ENCODE assay signal across 9 cellular contexts in genomic region chr15:90190606-90191343, GRCh38. TPM values are rescaled to one million over a fixed set of nuclear protein-coding genes. Genes with fewer than 3 reads are reported as not detected.
A peak's percentile ranks its signal among the peaks of the same experiment; 100 is the strongest.
DNase-seq lines count a peak whose midpoint lies in the region; ATAC-seq, FAIRE-seq and TF ChIP-seq lines count a peak whose summit lies in the region.
"Had no signal": no experiment of that assay in that cellular context is flagged by ENCODE, and none has a peak within 500 bp of the region (broad histone marks: within the 10 kb centered on the region; RNA-seq: fewer than 3 reads in every experiment).

No MANE protein-coding gene starts in this region.

- CTCF ChIA-PET in GM12878 (lab: Yijun Ruan, JAX) = interaction anchor here (1.0 to 4.1 kb wide), 9 partner anchors 8 to 47 kb away, joined by 3 to 22 read pairs (median 4); partner anchors contain the start of gene SEMA4B

- H3K4me2 ChIP-seq in GM12878 (ENCODE audit: control insufficient read depth, insufficient read depth) (peak overlapping the region; percentile 87), osteoblast (ENCODE audit: insufficient read depth, low read length) (no peak overlapping the region)

- no peak for TF ChIP-seq RAD21 in GM12878 (IDR thresholded peaks at IDR 0.05; ENCODE audit: insufficient read depth, low read depth, low read length)

- H3K4me1 ChIP-seq in GM12878 (ENCODE audit: control insufficient read depth, insufficient read depth, low read length) (peaks cover 41% of the 10 kb centered on the region), osteoblast (ENCODE audit: insufficient read depth, low read length) (no peaks in the 10 kb centered on the region), BE2C (peaks cover 15% of the 10 kb centered on the region)

- no peak for TF ChIP-seq EP300 in GM12878 (IDR thresholded peaks at IDR 0.05; ENCODE audit: borderline replicate concordance in 1 of 2, control insufficient read depth in 1 of 2, low read depth in 2 of 2, low read length in 2 of 2)

- H3K79me2 ChIP-seq in GM12878 (ENCODE audit: control insufficient read depth, insufficient read depth, low read length) = peaks cover 5% of the 10 kb centered on the region; the same call in 1 of the 2 replicates
- H3K79me2 ChIP-seq in osteoblast (ENCODE audit: insufficient read depth, low read length) = no peaks in the 10 kb centered on the region

- TF ChIP-seq POLR2A in GM12878 (IDR thresholded peaks at IDR 0.05; ENCODE audit: low read depth, low read length) = no peak; the same call in 1 of the 2 replicates

- peak overlapping the region; percentile 12; the same call in 1 of the 2 replicates for H3K4me3 ChIP-seq in GM12878
- H3K4me3 ChIP-seq in osteoblast (ENCODE audit: insufficient read depth, low read length) = no peak overlapping the region
- H3K4me3 ChIP-seq in BE2C (ENCODE audit: low read depth, low read length) = no peak overlapping the region

- FAIRE-seq in GM12878 (lab: Jason Lieb, UNC) = no peak

- 0% methylated on average over 10 of the region's 10 CpGs for WGBS in GM12878 (ENCODE audit: insufficient coverage, insufficient replicate concordance, low lambda C conversion rate, missing lambda C conversion rate)

- H3K36me3 ChIP-seq in GM12878 (ENCODE audit: control insufficient read depth in 2 of 2, insufficient read depth in 2 of 2, low read length in 1 of 2) (0 out of 4 replicates have a peak, but pooled peaks cover 0 to 2% of the 10 kb centered on the region in 2 experiments), osteoblast (ENCODE audit: insufficient read depth, low read length) (no peaks in the 10 kb centered on the region), BE2C (no peaks in the 10 kb centered on the region)

- ATAC-seq in GM18867 (IDR thresholded peaks at IDR 0.05; ENCODE audit: unreplicated experiment) = peak; percentile 69
- ATAC-seq in HG02885 (IDR thresholded peaks at IDR 0.05; ENCODE audit: poor library complexity, unreplicated experiment) = peak; percentile 54
- peak; percentile 65 for ATAC-seq in GM12878

- H3K27me3 ChIP-seq in GM12878 (replicated peaks in 1 of 2; ENCODE audit: control insufficient read depth in 2 of 2, insufficient read depth in 2 of 2, low read length in 1 of 2) = no peaks in the 10 kb centered on the region
- no peaks in the 10 kb centered on the region for H3K27me3 ChIP-seq in osteoblast (ENCODE audit: insufficient read depth, low read length)
- H3K27me3 ChIP-seq in BE2C = no peaks in the 10 kb centered on the region

- RAD21 ChIA-PET in GM12878 (lab: Charles Lee; ENCODE audit: unreplicated experiment) = interaction anchor here (0.9 to 3.3 kb wide), 12 partner anchors 11 to 197 kb away, joined by 3 to 43 read pairs (median 10); partner anchors contain the start of genes CIB1, GDPGP1, IQGAP1 and SEMA4B

- H4K20me1 ChIP-seq in GM12878 (ENCODE audit: control insufficient read depth, insufficient read depth) (no peaks in the 10 kb centered on the region), osteoblast (ENCODE audit: insufficient read depth, low read length) (no peaks in the 10 kb centered on the region)

- H2AFZ ChIP-seq in GM12878 (ENCODE audit: control insufficient read depth, low read depth, low read length) (no peak overlapping the region; the same call in 1 of the 2 replicates), osteoblast (ENCODE audit: low read length) (no peak overlapping the region)

- intact Hi-C loops in GM12878 (cut with micrococcal nuclease; ENCODE audit: unreplicated experiment) (loop anchor here (5.0 kb wide), 1 partner anchor 42 kb away; the partner anchor contains the start of genes CIB1 and GDPGP1), posterior vena cava (cut with DNase I) (no loop called here)

- no TSS peak for BruUV-seq in GM12878 (replicated peaks; lab: Mats Ljungman, UMichigan)

- TF ChIP-seq CTCF in GM12878 (IDR thresholded peaks at IDR 0.05 in 2 of 3, conservative IDR thresholded peaks at IDR 0.05 in 1 of 3; ENCODE audit: control insufficient read depth in 2 of 3, extremely low read depth in 1 of 3, insufficient read depth in 1 of 3, low read depth in 3 of 3, low read length in 3 of 3) (no peak), osteoblast (IDR thresholded peaks at IDR 0.05; ENCODE audit: extremely low read depth, low read depth, low read length) (no peak), BE2C (IDR thresholded peaks at IDR 0.05; ENCODE audit: low read depth, low read length) (no peak)

- H3K9ac ChIP-seq in GM12878 (ENCODE audit: control insufficient read depth, insufficient read depth, low read length) = no peak overlapping the region

- in situ Hi-C loops in GM12878 (cut with MboI) = no loop called here

- SMC1A ChIA-PET in GM12878 (lab: Charles Lee; ENCODE audit: uncharacterized antibody, unreplicated experiment) = interaction anchor here (0.7 to 5.3 kb wide), 9 partner anchors 10 to 42 kb away, joined by 3 to 47 read pairs (median 13); partner anchors contain the start of genes CIB1, GDPGP1 and SEMA4B

- H3K9me3 ChIP-seq in GM12878 (replicated peaks; ENCODE audit: control insufficient read depth, insufficient read depth, low read length) = no peaks in the 10 kb centered on the region
- no peaks in the 10 kb centered on the region for H3K9me3 ChIP-seq in osteoblast (ENCODE audit: low read depth, low read length)
- H3K9me3 ChIP-seq in BE2C = no peaks in the 10 kb centered on the region

- POLR2A ChIA-PET in GM12878 (lab: Charles Lee) = interaction anchor here (1.0 to 6.0 kb wide), 7 partner anchors 12 to 42 kb away, joined by 4 to 101 read pairs (median 7); partner anchors contain the start of genes CIB1, GDPGP1 and SEMA4B

- no peak for DNase-seq in GM12878 (ENCODE audit: low read depth, low spot score)
- peak; percentile 26 for DNase-seq in osteoblast (ENCODE audit: insufficient read length, low spot score, missing footprints)
- no peak for DNase-seq in BE2C
- no peak for DNase-seq in KG1 (lab: John Stamatoyannopoulos, UW)
- no peak for DNase-seq in UCSD-AML1 (lab: John Stamatoyannopoulos, UW; ENCODE audit: unreplicated experiment)
- no peak for DNase-seq in posterior vena cava (ENCODE audit: low spot score)

- H3K27ac ChIP-seq in GM12878 (ENCODE audit: control insufficient read depth, insufficient read depth) (peak overlapping the region; percentile 65), osteoblast (ENCODE audit: low read depth, low read length) (no peak overlapping the region)

RNA-seq across cellular contexts. Expression of gene SEMA4B, which starts 10.4 kb away (rescaled TPM):
- total RNA-seq in GM12878 (2013; cell fraction: nucleolus; rRNA removed) = 76.9 and 77.1 TPM in 2 replicates
- total RNA-seq in GM12878 (2014; rRNA removed) (10.4 and 13.4 TPM in 2 replicates), GM12878 (2014; rRNA removed; fragmentation: Illumina TruSeq; extraction: Trizol) (7.7 and 8.8 TPM in 2 replicates), GM12878 (2021) (23.5 and 26.0 TPM in 2 replicates), osteoblast (8.7 and 15.9 TPM in 2 replicates), posterior vena cava (10 to 100 TPM; 21.1 to 22.7 TPM)
- 5.7 TPM for polyA plus RNA-seq in GM12878 (2011; ENCODE audit: low read depth)
- polyA plus RNA-seq in GM12878 (2011; rRNA removed) (3.9 and 8.7 TPM in 2 replicates), GM12878 (2014; fragmentation: Illumina TruSeq; extraction: Trizol) (3.7 and 8.1 TPM in 2 replicates), GM12878 (2014; fragmentation: Nextera tagmentation; extraction: Ambion mirVana) (1 to 10 TPM in 1 of 2 experiments, under 1 TPM in 1; 0.87 to 1.4 TPM), GM12878 (2014; rRNA removed) (16.3 and 18.1 TPM in 2 replicates), GM12878 (2016; fragmentation: Nextera tagmentation; extraction: Ambion mirVana) (10 to 100 TPM in 1 of 2 experiments, 1 to 10 TPM in 1; 10.0 to 10.8 TPM)
- polyA plus RNA-seq in GM12878 (2011; cell fraction: cytosol; rRNA removed) = 9.1 and 11.6 TPM in 2 replicates
- 40.5 and 46.0 TPM in 2 replicates for polyA plus RNA-seq in GM12878 (2011; cell fraction: nucleus; rRNA removed)
- polyA plus RNA-seq in GM12878 (2012) = 12.4 and 13.5 TPM in 2 replicates
- polyA minus RNA-seq in GM12878 (2011; rRNA and poly(A)+ RNA removed) = 18.4 and 36.0 TPM in 2 replicates
- 6.4 and 14.2 TPM in 2 replicates for polyA minus RNA-seq in GM12878 (2011; cell fraction: cytosol; rRNA and poly(A)+ RNA removed)
- polyA minus RNA-seq in GM12878 (2011; cell fraction: nucleus; rRNA and poly(A)+ RNA removed) = 13.7 and 25.4 TPM in 2 replicates
- 23.0 TPM for polyA plus RNA-seq in BE2C (2012; ENCODE audit: insufficient read depth, insufficient read length, low read depth)

RNA-seq across cellular contexts. Expression of gene CIB1, which starts 43.0 kb away (rescaled TPM):
- 10.1 and 10.3 TPM in 2 replicates for total RNA-seq in GM12878 (2013; cell fraction: nucleolus; rRNA removed)
- total RNA-seq in GM12878 (2014; rRNA removed) (67.1 and 73.8 TPM in 2 replicates), GM12878 (2014; rRNA removed; fragmentation: Illumina TruSeq; extraction: Trizol) (51.4 and 53.0 TPM in 2 replicates), GM12878 (2021) (80.8 and 88.8 TPM in 2 replicates), osteoblast (21.4 and 23.0 TPM in 2 replicates), posterior vena cava (10 to 100 TPM; 37.5 to 41.6 TPM)
- 55.1 TPM for polyA plus RNA-seq in GM12878 (2011; ENCODE audit: low read depth)
- polyA plus RNA-seq in GM12878 (2011; rRNA removed) (78.5 and 155 TPM in 2 replicates), GM12878 (2014; fragmentation: Illumina TruSeq; extraction: Trizol) (42.7 and 83.0 TPM in 2 replicates), GM12878 (2014; fragmentation: Nextera tagmentation; extraction: Ambion mirVana) (10 to 100 TPM; 10.8 to 42.5 TPM), GM12878 (2014; rRNA removed) (141 and 142 TPM in 2 replicates), GM12878 (2016; fragmentation: Nextera tagmentation; extraction: Ambion mirVana) (100 to 1,000 TPM; 128 to 134 TPM)
- polyA plus RNA-seq in GM12878 (2011; cell fraction: cytosol; rRNA removed) = 207 and 248 TPM in 2 replicates
- 114 and 156 TPM in 2 replicates for polyA plus RNA-seq in GM12878 (2011; cell fraction: nucleus; rRNA removed)
- polyA plus RNA-seq in GM12878 (2012) = 109 and 142 TPM in 2 replicates
- polyA minus RNA-seq in GM12878 (2011; rRNA and poly(A)+ RNA removed) = 57.2 and 93.1 TPM in 2 replicates
- polyA minus RNA-seq in GM12878 (2011; cell fraction: cytosol; rRNA and poly(A)+ RNA removed) = 17.9 and 31.4 TPM in 2 replicates
- 11.7 and 13.8 TPM in 2 replicates for polyA minus RNA-seq in GM12878 (2011; cell fraction: nucleus; rRNA and poly(A)+ RNA removed)
- 35.4 TPM for polyA plus RNA-seq in BE2C (2012; ENCODE audit: insufficient read depth, insufficient read length, low read depth)

RNA-seq across cellular contexts. Expression of gene GDPGP1, which starts 43.2 kb away (rescaled TPM):
- total RNA-seq in GM12878 (2013; cell fraction: nucleolus; rRNA removed) = 14.4 and 14.8 TPM in 2 replicates
- total RNA-seq in GM12878 (2014; rRNA removed) = 5.2 and 5.6 TPM in 2 replicates
- 2.7 and 3.5 TPM in 2 replicates for total RNA-seq in GM12878 (2014; rRNA removed; fragmentation: Illumina TruSeq; extraction: Trizol)
- 7.8 and 8.9 TPM in 2 replicates for total RNA-seq in GM12878 (2021)
- polyA plus RNA-seq in GM12878 (2011; ENCODE audit: low read depth) = 1.8 TPM
- 1.5 and 3.2 TPM in 2 replicates for polyA plus RNA-seq in GM12878 (2011; rRNA removed)
- polyA plus RNA-seq in GM12878 (2011; cell fraction: cytosol; rRNA removed) = 3.5 and 3.8 TPM in 2 replicates
- 7.7 and 7.9 TPM in 2 replicates for polyA plus RNA-seq in GM12878 (2011; cell fraction: nucleus; rRNA removed)
- polyA plus RNA-seq in GM12878 (2012) = 2.5 and 2.6 TPM in 2 replicates
- polyA plus RNA-seq in GM12878 (2014; fragmentation: Illumina TruSeq; extraction: Trizol) = 0.90 and 2.2 TPM in 2 replicates
- under 1 TPM; 0.68 to 0.85 TPM for polyA plus RNA-seq in GM12878 (2014; fragmentation: Nextera tagmentation; extraction: Ambion mirVana)
- 4.3 TPM in 2 replicates for polyA plus RNA-seq in GM12878 (2014; rRNA removed)
- 1 to 10 TPM; 2.1 to 3.8 TPM for polyA plus RNA-seq in GM12878 (2016; fragmentation: Nextera tagmentation; extraction: Ambion mirVana)
- polyA minus RNA-seq in GM12878 (2011; rRNA and poly(A)+ RNA removed) = 7.0 and 18.5 TPM in 2 replicates
- polyA minus RNA-seq in GM12878 (2011; cell fraction: cytosol; rRNA and poly(A)+ RNA removed) = 1.7 and 4.5 TPM in 2 replicates
- polyA minus RNA-seq in GM12878 (2011; cell fraction: nucleus; rRNA and poly(A)+ RNA removed) = 13.9 and 18.6 TPM in 2 replicates
- total RNA-seq in osteoblast = 8.0 and 9.7 TPM in 2 replicates
- 1.6 TPM for polyA plus RNA-seq in BE2C (2012; ENCODE audit: insufficient read depth, insufficient read length, low read depth)
- 1 to 10 TPM; 4.1 to 5.9 TPM for total RNA-seq in posterior vena cava

RNA-seq across cellular contexts. Expression of gene TTLL13, which starts 58.6 kb away (rescaled TPM):
- 0.32 and 1.2 TPM in 2 replicates for total RNA-seq in GM12878 (2013; cell fraction: nucleolus; rRNA removed)
- total RNA-seq in GM12878 (2014; rRNA removed) = 0.05 and 0.11 TPM in 2 replicates
- 0.09 TPM in 1 of 2 replicates, not detected in the other for total RNA-seq in GM12878 (2014; rRNA removed; fragmentation: Illumina TruSeq; extraction: Trizol)
- 0.13 and 0.19 TPM in 2 replicates for total RNA-seq in GM12878 (2021)
- 0.16 TPM for polyA plus RNA-seq in GM12878 (2011; ENCODE audit: low read depth)
- 0.26 and 0.27 TPM in 2 replicates for polyA plus RNA-seq in GM12878 (2011; rRNA removed)
- polyA plus RNA-seq in GM12878 (2011; cell fraction: cytosol; rRNA removed) = 0.18 and 0.63 TPM in 2 replicates
- 0.34 and 1.1 TPM in 2 replicates for polyA plus RNA-seq in GM12878 (2011; cell fraction: nucleus; rRNA removed)
- 0.11 and 0.22 TPM in 2 replicates for polyA plus RNA-seq in GM12878 (2012)
- 0.13 and 0.22 TPM in 2 replicates for polyA plus RNA-seq in GM12878 (2014; fragmentation: Illumina TruSeq; extraction: Trizol)
- polyA plus RNA-seq in GM12878 (2014; fragmentation: Nextera tagmentation; extraction: Ambion mirVana) = under 1 TPM in 1 of 2 experiments, not detected in 1; 0.03 TPM
- polyA plus RNA-seq in GM12878 (2014; rRNA removed) = 0.17 and 0.22 TPM in 2 replicates
- polyA plus RNA-seq in GM12878 (2016; fragmentation: Nextera tagmentation; extraction: Ambion mirVana) = under 1 TPM; 0.09 to 0.32 TPM
- polyA minus RNA-seq in GM12878 (2011; rRNA and poly(A)+ RNA removed) = 0.15 and 0.29 TPM in 2 replicates
- polyA minus RNA-seq in GM12878 (2011; cell fraction: cytosol; rRNA and poly(A)+ RNA removed) = not detected in 2 replicates
- polyA minus RNA-seq in GM12878 (2011; cell fraction: nucleus; rRNA and poly(A)+ RNA removed) = 0.12 TPM in 1 of 2 replicates, not detected in the other
- under 0.01 TPM in 2 replicates for total RNA-seq in osteoblast
- polyA plus RNA-seq in BE2C (2012; ENCODE audit: insufficient read depth, insufficient read length, low read depth) = not detected
- total RNA-seq in posterior vena cava = not detected
- total RNA-seq: glomerular endothelial cell had no signal
